Comparison of ENCODE assay signal across 10 cellular contexts in the genomic region with DNA sequence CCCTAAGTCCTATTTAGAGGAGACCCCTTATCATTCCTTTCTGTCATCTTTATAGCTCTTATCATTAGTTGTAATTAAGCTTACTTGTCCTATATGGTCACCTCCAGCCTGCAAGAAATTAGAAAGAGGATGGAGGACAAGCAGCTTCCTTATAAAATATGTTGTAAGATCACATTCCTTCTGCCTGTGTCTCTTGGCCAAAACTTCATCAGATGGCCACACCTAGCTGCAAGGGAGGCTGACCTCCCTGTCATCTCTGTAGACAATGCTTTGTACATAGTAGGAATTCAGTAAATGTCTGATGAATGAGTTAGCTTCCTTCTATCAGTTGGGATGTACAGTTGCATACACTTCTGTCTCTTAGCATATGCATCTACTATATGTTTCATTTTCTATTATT. TPM values are rescaled to one million over a fixed set of nuclear protein-coding genes. Genes with fewer than 3 reads are reported as not detected.
DNase-seq lines count a peak whose midpoint lies in the region; ATAC-seq and TF ChIP-seq lines count a peak whose summit lies in the region.
"Had no signal": no experiment of that assay in that cellular context is flagged by ENCODE, and none has a peak within 500 bp of the region (broad histone marks: within the 10 kb centered on the region; RNA-seq: fewer than 3 reads in every experiment).

No MANE protein-coding gene starts in this region.

- POLR2A ChIA-PET in CD8-positive, alpha-beta T cell (lab: Charles Lee), result interaction anchor here (1.3 kb wide), 1 partner anchor 12 kb away, joined by 3 read pairs; no protein-coding TSS in a partner anchor

- ATAC-seq in CD8-positive, alpha-beta T cell, result no peak

- H3K9me3 ChIP-seq in CD8-positive, alpha-beta T cell (ENCODE audit: low read length), result no peaks in the 10 kb centered on the region
- H3K9me3 ChIP-seq in Karpas-422 (ENCODE audit: low read length), result peaks cover 5% of the 10 kb centered on the region; the same call in 1 of the 2 replicates
- H3K9me3 ChIP-seq in muscle layer of duodenum (ENCODE audit: control insufficient read depth in 1 of 2, low read length in 2 of 2), result no peaks in the 10 kb centered on the region

- H3K4me1 Mint-ChIP-seq in CD8-positive, alpha-beta T cell (ENCODE audit: low read depth), result peaks cover 40% of the 10 kb centered on the region

- peaks cover 21% of the 10 kb centered on the region for H3K4me1 ChIP-seq in CD8-positive, alpha-beta T cell (ENCODE audit: insufficient read depth, low read length)
- H3K4me1 ChIP-seq in Karpas-422 (ENCODE audit: low read length), result peaks cover 19% of the 10 kb centered on the region
- peaks cover 0 to 15% of the 10 kb centered on the region in 2 donors for H3K4me1 ChIP-seq in muscle layer of duodenum (ENCODE audit: control insufficient read depth in 1 of 2, insufficient read depth in 2 of 2, low read length in 2 of 2)

- H3K27me3 Mint-ChIP-seq in CD8-positive, alpha-beta T cell (ENCODE audit: low read depth), result no peaks in the 10 kb centered on the region

- peak overlapping the region; percentile 93 for H3K4me3 Mint-ChIP-seq in CD8-positive, alpha-beta T cell

- no peak for DNase-seq in CD8-positive, alpha-beta T cell
- DNase-seq in Karpas-422 (no peak), cardiac fibroblast (ENCODE audit: low read depth in 2 of 2) (peak; percentile 34 to 62), dermis blood vessel endothelial cell (no peak), DMS79 (lab: John Stamatoyannopoulos, UW) (no peak), foreskin melanocyte (no peak)
- DNase-seq in stimulated activated CD4-positive, alpha-beta T cell treated with anti-CD3 and anti-CD28 coated beads, Interleukin-12 subunit alpha, Interleukin-12 subunit beta, amount 100 ng/mL, for 4 hours, result no peak
- DNase-seq: NCI-H82 had no signal

- H3K36me3 Mint-ChIP-seq in CD8-positive, alpha-beta T cell, result peaks cover 67% of the 10 kb centered on the region

- peaks cover 36% of the 10 kb centered on the region for H3K36me3 ChIP-seq in CD8-positive, alpha-beta T cell (ENCODE audit: insufficient read depth, low read length)
- peaks cover 54% of the 10 kb centered on the region for H3K36me3 ChIP-seq in Karpas-422 (ENCODE audit: insufficient read depth, low read length)
- peaks cover 38 to 48% of the 10 kb centered on the region in 2 donors for H3K36me3 ChIP-seq in muscle layer of duodenum (ENCODE audit: control insufficient read depth in 1 of 2, insufficient read depth in 2 of 2, low read length in 2 of 2)

- no peaks in the 10 kb centered on the region for H3K9me2 ChIP-seq in Karpas-422 (replicated peaks; ENCODE audit: insufficient read depth, low read length)

- CTCF ChIA-PET in CD8-positive, alpha-beta T cell (lab: Charles Lee), result interaction anchor here (1.7 kb wide), 1 partner anchor 10 kb away, joined by 5 read pairs; no protein-coding TSS in a partner anchor

- H3K9ac ChIP-seq in Karpas-422 (ENCODE audit: low read length), result no peak overlapping the region

- peak overlapping the region; percentile 95 for H3K27ac Mint-ChIP-seq in CD8-positive, alpha-beta T cell

- no peaks in the 10 kb centered on the region for H3K27me3 ChIP-seq in CD8-positive, alpha-beta T cell (ENCODE audit: insufficient read depth, low read length)
- H3K27me3 ChIP-seq in Karpas-422 (ENCODE audit: low read length) (no peaks in the 10 kb centered on the region), muscle layer of duodenum (ENCODE audit: low read depth, low read length) (no peaks in the 10 kb centered on the region)
- H3K27me3 ChIP-seq: cardiac muscle cell had no signal

- H3K4me2 ChIP-seq in Karpas-422 (ENCODE audit: low read depth, low read length, poor library complexity, severe bottlenecking), result peak overlapping the region; percentile 79

- H3K4me3 ChIP-seq in CD8-positive, alpha-beta T cell (ENCODE audit: low read depth, low read length), result no peak overlapping the region
- peak overlapping the region; percentile 76 for H3K4me3 ChIP-seq in Karpas-422 (ENCODE audit: low read length)
- no peak overlapping the region for H3K4me3 ChIP-seq in cardiac fibroblast (replicated peaks in 1 of 2; ENCODE audit: low read depth in 2 of 2, low read length in 2 of 2)
- H3K4me3 ChIP-seq in muscle layer of duodenum (ENCODE audit: low read depth in 1 of 2, low read length in 2 of 2), result peak overlapping the region; percentile 86 to 88

- no peaks in the 10 kb centered on the region for H3K9me3 Mint-ChIP-seq in CD8-positive, alpha-beta T cell

- intact Hi-C loops in CD8-positive, alpha-beta T cell (cut with DNase I, micrococcal nuclease), result no loop called here

- H4K20me1 ChIP-seq in Karpas-422 (ENCODE audit: insufficient read depth, low read depth, low read length), result no peaks in the 10 kb centered on the region; the same call in 1 of the 2 replicates

- no peak overlapping the region for H2AFZ ChIP-seq in Karpas-422 (ENCODE audit: low read length)

- TF ChIP-seq CTCF in CD8-positive, alpha-beta T cell (IDR thresholded peaks at IDR 0.05), result no peak
- no peak for TF ChIP-seq CTCF in cardiac fibroblast (IDR thresholded peaks at IDR 0.05; ENCODE audit: low read depth, low read length)

- peaks cover 63% of the 10 kb centered on the region for H3K79me2 ChIP-seq in Karpas-422 (ENCODE audit: low read length)

- H3K27ac ChIP-seq in CD8-positive, alpha-beta T cell (ENCODE audit: low read depth, low read length), result no peak overlapping the region
- H3K27ac ChIP-seq in Karpas-422 (ENCODE audit: low read length), result no peak overlapping the region
- no peak overlapping the region for H3K27ac ChIP-seq in muscle layer of duodenum (ENCODE audit: low read length)

RNA-seq across cellular contexts. Expression of gene TTC19, which starts 1.9 kb away (rescaled TPM):
- total RNA-seq in CD8-positive, alpha-beta T cell, result 10 to 100 TPM; 63.5 to 71.9 TPM
- 60.3 and 116 TPM in 2 replicates for total RNA-seq in Karpas-422 (2014; rRNA removed; shearing (Covaris generic); ENCODE audit: low replicate concordance)
- 73.8 and 78.8 TPM in 2 replicates for total RNA-seq in dermis blood vessel endothelial cell

RNA-seq across cellular contexts. Expression of gene ZSWIM7, which starts 2.0 kb away (rescaled TPM):
- 10 to 100 TPM; 10.3 to 10.8 TPM for total RNA-seq in CD8-positive, alpha-beta T cell
- 41.0 and 55.1 TPM in 2 replicates for total RNA-seq in Karpas-422 (2014; rRNA removed; shearing (Covaris generic); ENCODE audit: low replicate concordance)
- total RNA-seq in dermis blood vessel endothelial cell, result 16.0 and 17.2 TPM in 2 replicates

RNA-seq across cellular contexts. Expression of gene ADORA2B, which starts 56.6 kb away (rescaled TPM):
- not detected for total RNA-seq in CD8-positive, alpha-beta T cell
- total RNA-seq in Karpas-422 (2014; rRNA removed; shearing (Covaris generic); ENCODE audit: low replicate concordance), result not detected in 2 replicates
- 3.6 and 8.2 TPM in 2 replicates for total RNA-seq in dermis blood vessel endothelial cell

Comparison
In these comparisons a context has a peak if more than half of its experiments do, and no peak if none do; other contexts are left out.
1. DNase-seq: peak in cardiac fibroblast (2 of 2); none in CD8-positive, alpha-beta T cell (0 of 7), Karpas-422 (single experiment), dermis blood vessel endothelial cell (single experiment), DMS79 (single experiment), stimulated activated CD4-positive, alpha-beta T cell treated with anti-CD3 and anti-CD28 coated beads, Interleukin-12 subunit alpha, Interleukin-12 subunit beta, amount 100 ng/mL, for 4 hours (single experiment) and foreskin melanocyte (single experiment).
2. H3K4me3 ChIP-seq: peak in Karpas-422 (single experiment) and muscle layer of duodenum (2 of 2); none in CD8-positive, alpha-beta T cell (single experiment) and cardiac fibroblast (0 of 2).